ENCODE assay signal across 15 cellular contexts in the genomic region with DNA sequence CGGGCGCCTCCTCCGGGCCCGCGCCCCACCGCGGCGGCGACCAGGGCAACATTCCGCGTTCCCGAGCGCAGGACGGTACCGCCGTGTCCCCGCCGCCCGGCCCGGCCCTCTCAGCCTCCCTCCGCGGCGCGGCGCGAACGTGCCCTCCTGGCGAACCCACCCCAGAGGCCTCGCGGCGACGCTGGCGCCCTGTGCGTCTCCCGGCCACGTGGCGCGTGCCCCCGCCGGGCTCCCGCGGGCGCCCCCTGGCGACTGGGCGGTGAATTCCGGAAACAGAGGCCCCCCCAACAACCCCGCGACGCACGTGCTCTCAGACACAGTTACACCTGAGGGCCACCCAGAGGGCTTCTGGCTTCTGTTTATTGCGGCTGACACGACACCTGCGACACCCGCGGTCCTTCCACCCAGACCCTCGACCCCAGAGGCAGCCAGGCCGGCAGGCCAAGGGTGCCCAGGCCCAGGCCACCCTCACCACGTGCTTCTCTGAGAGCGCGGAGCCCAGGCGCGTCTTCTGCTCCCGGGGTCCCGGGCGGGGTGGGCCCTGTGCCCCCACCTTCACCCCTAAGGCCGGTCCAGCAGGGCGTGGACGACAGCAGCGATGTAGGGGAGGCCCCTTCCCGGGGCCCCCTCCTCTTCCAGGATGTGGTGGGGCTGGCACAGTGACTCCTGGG. TPM values are rescaled to one million over a fixed set of nuclear protein-coding genes. Genes with fewer than 3 reads are reported as not detected.
A peak's percentile ranks its signal among the peaks of the same experiment; 100 is the strongest.
DNase-seq lines count a peak whose midpoint lies in the region; ATAC-seq, FAIRE-seq and TF ChIP-seq lines count a peak whose summit lies in the region.
"Had no signal": no experiment of that assay in that cellular context is flagged by ENCODE, and none has a peak within 500 bp of the region (broad histone marks: within the 10 kb centered on the region; RNA-seq: fewer than 3 reads in every experiment).

A gene (minus strand): TSS at position 210 of the 671 bp plus-strand sequence. CDS start 158 bp downstream, at position 52.

- POLR2A ChIA-PET in A549 (lab: Yijun Ruan, JAX) (interaction anchor here (1.7 kb wide), 1 partner anchor 12 kb away, joined by 4 read pairs; a partner anchor contains a TSS), activated B cell treated with CpG ODN at 0.5 μM for 24 hours (lab: Charles Lee) (interaction anchor here (0.5 kb wide), 1 partner anchor 19 kb away, joined by 5 read pairs; no protein-coding TSS in a partner anchor)
- POLR2A ChIA-PET in CD8-positive, alpha-beta memory T cell (lab: Charles Lee), result interaction anchor here (0.6 kb wide), 1 partner anchor 104 kb away, joined by 3 read pairs; no protein-coding TSS in a partner anchor

- H3K4me1 ChIP-seq in A549 (peaks cover 9% of the 10 kb centered on the region; the same call in 1 of the 3 replicates), right lobe of liver (peaks cover 0 to 21% (median 9%) of the 10 kb centered on the region in 4 donors)
- peaks cover 30% of the 10 kb centered on the region for H3K4me1 ChIP-seq in CD8-positive, alpha-beta memory T cell (ENCODE audit: insufficient read depth, low read length)

- FAIRE-seq in A549 (lab: Jason Lieb, UNC), result no peak

- H3K36me3 ChIP-seq in CD8-positive, alpha-beta memory T cell (ENCODE audit: insufficient read depth, low read length), result peaks cover 38% of the 10 kb centered on the region
- peaks cover 0 to 38% (median 7%) of the 10 kb centered on the region in 4 donors for H3K36me3 ChIP-seq in right lobe of liver

- peaks cover 15 to 32% (median 26%) of the 10 kb centered on the region in 3 donors for H3K4me1 Mint-ChIP-seq in CD8-positive, alpha-beta memory T cell
- H3K4me1 Mint-ChIP-seq in activated B cell treated with CpG ODN at 0.5 μM for 24 hours (peaks cover 27% of the 10 kb centered on the region), Calu3 (ENCODE audit: low read depth, unreplicated experiment) (peaks cover 5% of the 10 kb centered on the region)

- no peak for TF ChIP-seq RAD21 in A549 (conservative IDR thresholded peaks at IDR 0.05 in 1 of 2, IDR thresholded peaks at IDR 0.05 in 1 of 2)

- CTCF ChIA-PET in A549 (lab: Yijun Ruan, JAX) (interaction anchor here (0.9 to 2.9 kb wide), 5 partner anchors 8 to 278 kb away, joined by 3 to 15 read pairs (median 3); a partner anchor contains a TSS), activated B cell treated with CpG ODN at 0.5 μM for 24 hours (lab: Charles Lee) (no interaction called here), Calu3 (lab: Charles Lee) (no interaction called here)
- CTCF ChIA-PET in CD8-positive, alpha-beta memory T cell (lab: Charles Lee), result interaction anchor here (1.0 kb wide), 2 partner anchors 10 to 14 kb away, joined by 3 to 5 read pairs; no protein-coding TSS in a partner anchor

- ATAC-seq in A549 (no peak), activated B cell treated with CpG ODN at 0.5 μM for 24 hours (ENCODE audit: low read depth) (no peak), right lobe of liver (no peak), GM21529 (IDR thresholded peaks at IDR 0.05; ENCODE audit: unreplicated experiment) (no peak), HG03039 (IDR thresholded peaks at IDR 0.05; ENCODE audit: unreplicated experiment) (no peak)
- ATAC-seq: left lung, right cardiac atrium, Right ventricle myocardium inferior had no signal

- no peak within 1 kb of the TSS for H3K4me2 ChIP-seq in A549

- no peaks in the 10 kb centered on the region for H3K9me3 Mint-ChIP-seq in CD8-positive, alpha-beta memory T cell
- no peaks in the 10 kb centered on the region for H3K9me3 Mint-ChIP-seq in activated B cell treated with CpG ODN at 0.5 μM for 24 hours
- no peaks in the 10 kb centered on the region for H3K9me3 Mint-ChIP-seq in Calu3 (ENCODE audit: low read depth, unreplicated experiment)
- H3K9me3 Mint-ChIP-seq: nephron had no signal

- 93% methylated on average over 55 of the region's 70 CpGs for WGBS in A549 (ENCODE audit: missing lambda C conversion rate)
- 85% methylated on average over 9 of the region's 70 CpGs for WGBS in right lobe of liver (ENCODE audit: insufficient coverage, low coverage, low lambda C conversion rate, missing lambda C conversion rate)

- TF ChIP-seq CTCF in A549 (IDR thresholded peaks at IDR 0.05) (peak; percentile 28), activated B cell treated with CpG ODN at 0.5 μM for 24 hours (IDR thresholded peaks at IDR 0.05) (no peak), right lobe of liver (IDR thresholded peaks at IDR 0.05) (peak in 3 of 4 donors; percentile 11 to 19 (median 14)), Calu3 (IDR thresholded peaks at IDR 0.05; ENCODE audit: unreplicated experiment) (no peak)

- DNase-seq in A549 (ENCODE audit: low read depth in 1 of 2, low spot score in 1 of 2) (no peak), activated B cell treated with CpG ODN at 0.5 μM for 24 hours (no peak), right lobe of liver (no peak), Calu3 (no peak), DMS79 treated with DMSO at 0.1 percent for 48 hours (lab: John Stamatoyannopoulos, UW) (no peak)
- DNase-seq in CD8-positive, alpha-beta memory T cell, result no peak
- DNase-seq: head of caudate nucleus, NCI-H1694, NCI-H524 treated with DMSO at 0.1 percent for 48 hours had no signal

- no peak within 1 kb of the TSS for H3K4me3 ChIP-seq in A549
- H3K4me3 ChIP-seq in CD8-positive, alpha-beta memory T cell (ENCODE audit: low read length), result no peak within 1 kb of the TSS
- H3K4me3 ChIP-seq in right lobe of liver, result no peak within 1 kb of the TSS
- H3K4me3 ChIP-seq: left lung had no signal

- no peaks in the 10 kb centered on the region for H3K9me3 ChIP-seq in A549
- no peaks in the 10 kb centered on the region for H3K9me3 ChIP-seq in CD8-positive, alpha-beta memory T cell (ENCODE audit: low read length)
- no peaks in the 10 kb centered on the region for H3K9me3 ChIP-seq in right lobe of liver
- H3K9me3 ChIP-seq: left lung had no signal

- intact Hi-C loops in activated B cell treated with CpG ODN at 0.5 μM for 24 hours (cut with micrococcal nuclease) (no loop called here), right lobe of liver (cut with DNase I) (loop anchor here in 1 of 2 donors (5.0 kb wide), 1 partner anchor 118 kb away; a partner anchor contains a TSS), Calu3 (cut with micrococcal nuclease; ENCODE audit: unreplicated experiment) (no loop called here)

- H3K27me3 ChIP-seq in CD8-positive, alpha-beta memory T cell (ENCODE audit: insufficient read depth, low read length, poor library complexity, severe bottlenecking), result no peaks in the 10 kb centered on the region
- no peaks in the 10 kb centered on the region for H3K27me3 ChIP-seq in right lobe of liver

- no TSS peak for BruUV-seq in Calu3 (replicated peaks; lab: Mats Ljungman, UMichigan)

- no peak for TF ChIP-seq EP300 in A549 (IDR thresholded peaks at IDR 0.05)

- TF ChIP-seq POLR2A in A549 (IDR thresholded peaks at IDR 0.05; ENCODE audit: low read length), result no peak
- TF ChIP-seq POLR2A in right lobe of liver (IDR thresholded peaks at IDR 0.05), result no peak

- H3K27ac ChIP-seq in A549 (no peak within 1 kb of the TSS; a peak in 1 of 6 replicates), right lobe of liver (peak within 1 kb of the TSS in 2 of 3 donors; percentile 72 to 85)
- H3K27ac ChIP-seq in CD8-positive, alpha-beta memory T cell (ENCODE audit: low read depth, low read length), result no peak within 1 kb of the TSS
- H3K27ac ChIP-seq: left lung had no signal

- no peak within 1 kb of the TSS for H3K4me3 Mint-ChIP-seq in CD8-positive, alpha-beta memory T cell
- H3K4me3 Mint-ChIP-seq in activated B cell treated with CpG ODN at 0.5 μM for 24 hours (no peak within 1 kb of the TSS), Calu3 (ENCODE audit: low read depth, unreplicated experiment) (no peak within 1 kb of the TSS)
- H3K4me3 Mint-ChIP-seq: nephron had no signal

- no peak within 1 kb of the TSS for H3K27ac Mint-ChIP-seq in CD8-positive, alpha-beta memory T cell
- no peak within 1 kb of the TSS for H3K27ac Mint-ChIP-seq in activated B cell treated with CpG ODN at 0.5 μM for 24 hours
- H3K27ac Mint-ChIP-seq in Calu3 (ENCODE audit: unreplicated experiment), result no peak within 1 kb of the TSS

- peaks cover 0 to 57% (median 2%) of the 10 kb centered on the region in 3 donors for H3K36me3 Mint-ChIP-seq in CD8-positive, alpha-beta memory T cell
- H3K36me3 Mint-ChIP-seq in activated B cell treated with CpG ODN at 0.5 μM for 24 hours (ENCODE audit: low read depth), result peaks cover 35% of the 10 kb centered on the region
- peaks cover 35% of the 10 kb centered on the region for H3K36me3 Mint-ChIP-seq in Calu3 (ENCODE audit: insufficient read depth, unreplicated experiment)

- H3K27me3 Mint-ChIP-seq in CD8-positive, alpha-beta memory T cell, result no peaks in the 10 kb centered on the region
- H3K27me3 Mint-ChIP-seq in activated B cell treated with CpG ODN at 0.5 μM for 24 hours, result no peaks in the 10 kb centered on the region
- H3K27me3 Mint-ChIP-seq in Calu3 (ENCODE audit: unreplicated experiment), result no peaks in the 10 kb centered on the region

TF ChIP-seq in A549, 52 proteins besides CTCF, POLR2A, EP300 and RAD21:
- TF ChIP-seq SMC3 (IDR thresholded peaks at IDR 0.05), result 0 out of 3 replicates have a peak, but pooled peaks have one; percentile 11
- no peak for TF ChIP-seq MYC (IDR thresholded peaks at IDR 0.05; ENCODE audit: borderline replicate concordance, low read length)
- TF ChIP-seq, protein P1, sequence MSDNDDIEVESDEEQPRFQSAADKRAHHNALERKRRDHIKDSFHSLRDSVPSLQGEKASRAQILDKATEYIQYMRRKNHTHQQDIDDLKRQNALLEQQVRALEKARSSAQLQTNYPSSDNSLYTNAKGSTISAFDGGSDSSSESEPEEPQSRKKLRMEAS (IDR thresholded peaks at IDR 0.05), result peak; percentile 51

RNA-seq across cellular contexts. Expression of the gene that starts here (rescaled TPM):
- polyA plus RNA-seq in A549 (2011; rRNA removed) (0.19 TPM in 1 of 2 replicates, not detected in the other), A549 (2017; fragmentation: RNase III; extraction: RNeasy Plus Mini Kit Qiagen cat#74134 plus additional on column Dnase treatment) (0.24 to 0.37 TPM (median 0.26 TPM) in 3 replicates)
- polyA plus RNA-seq in A549 (2012; cell fraction: cytosol; rRNA removed), result 0.36 and 0.73 TPM in 2 replicates
- 6.9 and 7.1 TPM in 2 replicates for polyA plus RNA-seq in A549 (2012; cell fraction: nucleus; rRNA removed)
- not detected in 2 replicates for polyA minus RNA-seq in A549 (2011; rRNA and poly(A)+ RNA removed)
- total RNA-seq in CD8-positive, alpha-beta memory T cell, result 10 to 100 TPM; 13.9 to 14.3 TPM
- polyA plus RNA-seq in CD8-positive, alpha-beta memory T cell, result 0.56 TPM
- total RNA-seq in activated B cell treated with CpG ODN at 0.5 μM for 24 hours (13.8 and 24.1 TPM in 2 replicates), right lobe of liver (1 to 10 TPM in 3 of 6 experiments, under 1 TPM in 1, not detected in 2; 0.53 to 4.5 (median 2.2) TPM), Calu3 (2022) (3.1 and 3.2 TPM in 2 replicates)

Comparison
In these comparisons a context has a peak if more than half of its experiments do, and no peak if none do; other contexts are left out.
1. H3K27ac ChIP-seq: peak in right lobe of liver (2 of 3); none in A549 (0 of 2) and CD8-positive, alpha-beta memory T cell (single experiment).
2. CTCF ChIP-seq: peak in A549 (single experiment) and right lobe of liver (3 of 4); none in activated B cell treated with CpG ODN at 0.5 μM for 24 hours (single experiment) and Calu3 (single experiment).
3. CTCF ChIA-PET loops: an anchor here in A549 (0.9 to 2.9 kb wide) and CD8-positive, alpha-beta memory T cell (1.0 kb wide); none called in activated B cell treated with CpG ODN at 0.5 μM for 24 hours and Calu3.